In genomic region chrX:154353172-154353843, GRCh38 we compare ENCODE assay signal across 1 cellular context.
TF ChIP-seq lines count a peak whose summit lies in the region.

No MANE protein-coding gene starts in this region.

TF ChIP-seq in IMR-90, 13 proteins besides CTCF, POLR2A, EP300 and RAD21:
- TF ChIP-seq MXI1 (IDR thresholded peaks at IDR 0.05; ENCODE audit: borderline replicate concordance, low read depth, low read length) (no peak), CHD1 (IDR thresholded peaks at IDR 0.05; ENCODE audit: low read depth, low read length) (no peak), MAFK (IDR thresholded peaks at IDR 0.05; ENCODE audit: low read depth, low read length) (no peak), CEBPB (IDR thresholded peaks at IDR 0.05; ENCODE audit: low read depth, low read length) (no peak), FOS (IDR thresholded peaks at IDR 0.05; ENCODE audit: low read depth, low read length) (no peak)
- TF ChIP-seq, protein P1, sequence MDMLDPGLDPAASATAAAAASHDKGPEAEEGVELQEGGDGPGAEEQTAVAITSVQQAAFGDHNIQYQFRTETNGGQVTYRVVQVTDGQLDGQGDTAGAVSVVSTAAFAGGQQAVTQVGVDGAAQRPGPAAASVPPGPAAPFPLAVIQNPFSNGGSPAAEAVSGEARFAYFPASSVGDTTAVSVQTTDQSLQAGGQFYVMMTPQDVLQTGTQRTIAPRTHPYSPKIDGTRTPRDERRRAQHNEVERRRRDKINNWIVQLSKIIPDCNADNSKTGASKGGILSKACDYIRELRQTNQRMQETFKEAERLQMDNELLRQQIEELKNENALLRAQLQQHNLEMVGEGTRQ (IDR thresholded peaks at IDR 0.05; ENCODE audit: low read depth, low read length), result no peak
- TF ChIP-seq, protein P2, sequence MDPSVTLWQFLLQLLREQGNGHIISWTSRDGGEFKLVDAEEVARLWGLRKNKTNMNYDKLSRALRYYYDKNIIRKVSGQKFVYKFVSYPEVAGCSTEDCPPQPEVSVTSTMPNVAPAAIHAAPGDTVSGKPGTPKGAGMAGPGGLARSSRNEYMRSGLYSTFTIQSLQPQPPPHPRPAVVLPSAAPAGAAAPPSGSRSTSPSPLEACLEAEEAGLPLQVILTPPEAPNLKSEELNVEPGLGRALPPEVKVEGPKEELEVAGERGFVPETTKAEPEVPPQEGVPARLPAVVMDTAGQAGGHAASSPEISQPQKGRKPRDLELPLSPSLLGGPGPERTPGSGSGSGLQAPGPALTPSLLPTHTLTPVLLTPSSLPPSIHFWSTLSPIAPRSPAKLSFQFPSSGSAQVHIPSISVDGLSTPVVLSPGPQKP (IDR thresholded peaks at IDR 0.05; ENCODE audit: borderline replicate concordance, low read depth, low read length), result no peak
